ENCODE assay signal across 1 cellular context in the genomic region with DNA sequence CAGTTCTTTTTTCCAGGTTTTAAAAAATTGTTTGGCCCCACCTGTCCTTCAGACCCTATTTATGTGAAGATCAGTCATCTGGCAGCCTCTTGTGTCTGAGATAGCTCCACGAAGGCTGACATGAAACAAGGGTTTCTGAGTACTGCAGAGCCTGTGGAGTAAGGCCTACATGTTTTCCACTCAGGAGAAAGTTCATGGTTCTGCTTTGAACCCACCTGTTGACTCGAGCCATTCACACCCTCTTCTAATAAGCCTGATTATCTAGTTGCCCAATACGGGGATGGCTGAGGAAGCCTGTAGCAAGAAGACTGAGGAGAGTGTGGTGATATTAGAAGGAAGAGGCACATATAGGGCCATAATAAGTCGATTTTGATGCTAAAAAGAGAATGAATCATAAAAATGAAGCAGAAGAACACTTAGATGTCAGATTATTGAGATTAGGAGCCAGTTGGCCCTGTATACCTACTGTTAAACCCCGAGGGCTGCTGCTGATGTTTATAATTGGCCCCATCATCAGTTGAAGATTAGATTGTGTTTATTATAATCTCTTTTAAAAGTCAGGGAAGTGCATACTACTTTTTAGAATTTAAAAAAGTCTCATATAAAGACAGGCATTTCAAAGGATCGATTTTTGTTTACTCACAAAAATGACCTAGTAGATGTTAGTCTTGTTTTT.
TF ChIP-seq lines count a peak whose summit lies in the region.

No MANE protein-coding gene starts in this region.

TF ChIP-seq in IMR-90, 13 proteins besides CTCF, POLR2A, EP300 and RAD21 (continued from another document):
- TF ChIP-seq, protein P1, sequence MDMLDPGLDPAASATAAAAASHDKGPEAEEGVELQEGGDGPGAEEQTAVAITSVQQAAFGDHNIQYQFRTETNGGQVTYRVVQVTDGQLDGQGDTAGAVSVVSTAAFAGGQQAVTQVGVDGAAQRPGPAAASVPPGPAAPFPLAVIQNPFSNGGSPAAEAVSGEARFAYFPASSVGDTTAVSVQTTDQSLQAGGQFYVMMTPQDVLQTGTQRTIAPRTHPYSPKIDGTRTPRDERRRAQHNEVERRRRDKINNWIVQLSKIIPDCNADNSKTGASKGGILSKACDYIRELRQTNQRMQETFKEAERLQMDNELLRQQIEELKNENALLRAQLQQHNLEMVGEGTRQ (IDR thresholded peaks at IDR 0.05; ENCODE audit: low read depth, low read length) = no peak
- TF ChIP-seq RFX5 (IDR thresholded peaks at IDR 0.05; ENCODE audit: low read depth, low read length) (no peak), NFE2L2 (IDR thresholded peaks at IDR 0.05; ENCODE audit: low read depth, low read length) (no peak), BHLHE40 (IDR thresholded peaks at IDR 0.05; ENCODE audit: low read depth, low read length) (no peak)
